8 cellular contexts compared by ENCODE assay signal in the genomic region with DNA sequence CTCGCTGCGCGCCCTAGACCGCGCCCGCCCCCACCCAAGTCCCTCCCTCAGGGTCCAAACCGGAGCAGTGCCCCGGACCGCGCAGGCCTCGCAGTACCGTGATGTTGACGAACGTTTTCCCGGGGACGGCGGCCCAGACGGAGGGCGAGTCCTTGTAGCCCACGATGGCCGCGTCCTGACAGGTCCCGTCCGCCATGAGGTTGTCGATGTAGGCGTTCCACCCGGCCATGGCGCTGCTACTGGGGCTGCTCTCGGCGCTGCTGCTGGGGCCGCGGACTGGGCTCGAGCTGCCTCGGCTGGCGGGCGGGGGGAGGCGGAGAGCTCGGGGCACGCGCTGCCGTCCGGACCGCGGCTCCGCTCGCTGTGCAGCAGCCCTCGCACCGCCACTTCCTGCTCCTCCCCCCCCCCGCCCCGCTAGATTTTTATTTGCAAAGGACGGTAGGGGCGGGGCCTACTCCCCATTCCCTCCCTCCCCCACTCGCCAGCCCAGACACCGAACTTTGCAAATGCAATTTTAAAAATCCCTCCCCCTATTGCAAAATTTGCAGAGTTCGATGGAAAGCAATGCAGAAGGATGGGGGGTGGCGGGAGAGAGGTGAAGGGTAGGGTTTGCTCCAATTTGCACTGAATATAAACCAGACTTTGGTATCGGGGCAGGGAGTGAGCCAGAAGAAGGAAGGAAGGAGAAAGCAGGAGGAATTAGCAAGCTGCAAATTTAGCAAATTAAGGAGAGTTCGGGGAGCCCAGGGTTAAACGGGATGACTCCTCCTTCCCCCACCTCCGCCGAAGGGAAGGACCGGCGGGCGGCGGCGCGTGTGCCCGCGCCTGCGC. TPM values are rescaled to one million over a fixed set of nuclear protein-coding genes. Genes with fewer than 3 reads are reported as not detected.
DNase-seq lines count a peak whose midpoint lies in the region; FAIRE-seq and TF ChIP-seq lines count a peak whose summit lies in the region.

A gene (minus strand): TSS at position 365 of the 831 bp plus-strand sequence. CDS start 136 bp downstream, at position 229.

- DNase-seq in NCI-H2029 (lab: John Stamatoyannopoulos, UW) (peak; percentile 69), NCI-H2029 treated with DMSO at 0.1 percent for 48 hours (lab: John Stamatoyannopoulos, UW) (no peak), HTR-8/SVneo (ENCODE audit: insufficient read length, low spot score) (peak; percentile 88), activated T-cell treated with anti-CD3 and anti-CD28 coated beads for 1 hour (ENCODE audit: low read depth) (peak; percentile 87), endothelial cell of umbilical vein (ENCODE audit: low read depth, low spot score) (peak; percentile 81), midbrain (lab: John Stamatoyannopoulos, UW) (peak; percentile 83)
- DNase-seq in stimulated activated CD8-positive, alpha-beta memory T cell treated with anti-CD3 and anti-CD28 coated beads, Interleukin-15, amount 100 ng/mL, for 4 hours (ENCODE audit: low read depth in 2 of 2): peak; percentile 79

- H2AFZ ChIP-seq in OCI-LY3 (ENCODE audit: low read depth, low read length) (no peak within 1 kb of the TSS), endothelial cell of umbilical vein (ENCODE audit: low read depth, low read length) (peak within 1 kb of the TSS; percentile 51)

- POLR2A ChIA-PET in endothelial cell of umbilical vein (lab: Charles Lee): interaction anchor here (0.6 to 2.3 kb wide), 2 partner anchors 10 to 19 kb away, joined by 4 to 18 read pairs; a partner anchor contains a TSS

- FAIRE-seq in HTR-8/SVneo (lab: Jason Lieb, UNC) (peak; percentile 86), endothelial cell of umbilical vein (lab: Jason Lieb, UNC) (peak; percentile 77)

- TF ChIP-seq POLR2A in endothelial cell of umbilical vein (IDR thresholded peaks at IDR 0.05; ENCODE audit: low read depth, low read length): peak; percentile 95

- H3K27ac ChIP-seq in OCI-LY3 (ENCODE audit: low read length) (peak within 1 kb of the TSS; percentile 100), endothelial cell of umbilical vein (ENCODE audit: insufficient read depth, low read depth, low read length) (peak within 1 kb of the TSS; percentile 90)

- H3K9me1 ChIP-seq in endothelial cell of umbilical vein (replicated peaks; ENCODE audit: control insufficient read depth, extremely low read depth, insufficient read depth, low read length): no peaks in the 10 kb centered on the region

- H3K36me3 ChIP-seq in OCI-LY3 (replicated peaks; ENCODE audit: low read depth, low read length) (peaks cover 40% of the 10 kb centered on the region), endothelial cell of umbilical vein (ENCODE audit: control insufficient read depth in 2 of 2, extremely low read depth in 1 of 2, insufficient read depth in 2 of 2, low read length in 2 of 2) (peaks cover 8 to 19% of the 10 kb centered on the region in 2 experiments)

- H3K4me3 ChIP-seq in OCI-LY3 (ENCODE audit: low read length) (peak within 1 kb of the TSS; percentile 99), endothelial cell of umbilical vein (replicated peaks in 1 of 3; ENCODE audit: insufficient read depth in 1 of 3, low read depth in 1 of 3, low read length in 3 of 3) (peak within 1 kb of the TSS; percentile 83 to 99 (median 95))

- CTCF ChIA-PET in endothelial cell of umbilical vein (lab: Charles Lee): interaction anchor here (0.7 to 2.8 kb wide), 4 partner anchors 17 to 46 kb away, joined by 3 to 12 read pairs (median 3); a partner anchor contains a TSS

- H3K4me2 ChIP-seq in OCI-LY3 (ENCODE audit: low read length) (peak within 1 kb of the TSS; percentile 84), endothelial cell of umbilical vein (ENCODE audit: insufficient read depth, low read length) (peak within 1 kb of the TSS; percentile 88)

- H3K9ac ChIP-seq in OCI-LY3 (ENCODE audit: low read length): peak within 1 kb of the TSS; percentile 100
- peak within 1 kb of the TSS; percentile 76 for H3K9ac ChIP-seq in endothelial cell of umbilical vein (replicated peaks; ENCODE audit: extremely low read depth, insufficient read depth, low read length)

- H3K9me3 ChIP-seq in OCI-LY3 (ENCODE audit: insufficient read depth, low read length) (no peaks in the 10 kb centered on the region), endothelial cell of umbilical vein (replicated peaks; ENCODE audit: control insufficient read depth, insufficient read depth, low read length) (no peaks in the 10 kb centered on the region)

- peaks cover 39% of the 10 kb centered on the region for H3K4me1 ChIP-seq in OCI-LY3 (ENCODE audit: low read length)
- peaks cover 38% of the 10 kb centered on the region for H3K4me1 ChIP-seq in endothelial cell of umbilical vein (ENCODE audit: control insufficient read depth, extremely low read depth, insufficient read depth, low read length)

- H3K79me2 ChIP-seq in OCI-LY3 (ENCODE audit: low read length) (peaks cover 69% of the 10 kb centered on the region), endothelial cell of umbilical vein (ENCODE audit: control insufficient read depth, insufficient read depth, low read length) (peaks cover 49% of the 10 kb centered on the region)

- H4K20me1 ChIP-seq in OCI-LY3 (ENCODE audit: insufficient read depth, low read length) (peaks cover 30% of the 10 kb centered on the region), endothelial cell of umbilical vein (replicated peaks; ENCODE audit: control insufficient read depth, extremely low read depth, insufficient read depth, low read length) (no peaks in the 10 kb centered on the region)

- intact Hi-C loops in endothelial cell of umbilical vein (cut with micrococcal nuclease): loop anchor here (1.0 to 2.0 kb wide), 3 partner anchors 8 to 40 kb away; a partner anchor contains a TSS

- BruUV-seq in endothelial cell of umbilical vein (replicated peaks; lab: Mats Ljungman, UMichigan): no TSS peak

- TF ChIP-seq CTCF in OCI-LY3 (IDR thresholded peaks at IDR 0.05; ENCODE audit: low read depth, low read length) (no peak), endothelial cell of umbilical vein (IDR thresholded peaks at IDR 0.05; ENCODE audit: extremely low read depth in 1 of 2, insufficient read depth in 1 of 2, low read depth in 1 of 2, low read length in 2 of 2) (no peak)

- H3K27me3 ChIP-seq in OCI-LY3 (ENCODE audit: low read depth, low read length): no peaks in the 10 kb centered on the region
- H3K27me3 ChIP-seq in endothelial cell of umbilical vein (ENCODE audit: control insufficient read depth in 2 of 2, insufficient read depth in 2 of 2, low read length in 2 of 2): no peaks in the 10 kb centered on the region

- dilution Hi-C loops in endothelial cell of umbilical vein (cut with MboI; ENCODE audit: extremely low pct_ligation_motif_present, low sequenced_read_pairs): no loop called here

TF ChIP-seq in endothelial cell of umbilical vein, 7 proteins besides CTCF, POLR2A, EP300 and RAD21:
- TF ChIP-seq JUN (IDR thresholded peaks at IDR 0.05; ENCODE audit: borderline replicate concordance, insufficient read depth, insufficient read length, low read depth) (no peak), FOS (IDR thresholded peaks at IDR 0.05; ENCODE audit: borderline replicate concordance, insufficient read depth, low read length) (no peak), MYC (IDR thresholded peaks at IDR 0.05; ENCODE audit: low read depth, low read length) (no peak), EZH2 (IDR thresholded peaks at IDR 0.05; ENCODE audit: borderline replicate concordance, low read depth, low read length, severe bottlenecking) (no peak), GATA2 (IDR thresholded peaks at IDR 0.05; ENCODE audit: insufficient read depth, insufficient read length, low read depth, low read length) (no peak), POLR2AphosphoS5 (IDR thresholded peaks at IDR 0.05; ENCODE audit: insufficient read depth, low read depth, low read length) (peak; percentile 97)
- TF ChIP-seq, protein P1, sequence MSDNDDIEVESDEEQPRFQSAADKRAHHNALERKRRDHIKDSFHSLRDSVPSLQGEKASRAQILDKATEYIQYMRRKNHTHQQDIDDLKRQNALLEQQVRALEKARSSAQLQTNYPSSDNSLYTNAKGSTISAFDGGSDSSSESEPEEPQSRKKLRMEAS (IDR thresholded peaks at IDR 0.05; ENCODE audit: insufficient read depth, insufficient read length): no peak

RNA-seq across cellular contexts. Expression of the gene that starts here (rescaled TPM):
- 1,167 and 1,191 TPM in 2 replicates for total RNA-seq in endothelial cell of umbilical vein
- 1,577 and 1,770 TPM in 2 replicates for polyA plus RNA-seq in endothelial cell of umbilical vein
- polyA plus RNA-seq in endothelial cell of umbilical vein (2011; cell fraction: cytosol; rRNA removed): 1,411 and 1,601 TPM in 2 replicates
- 507 and 521 TPM in 2 replicates for polyA plus RNA-seq in endothelial cell of umbilical vein (2011; cell fraction: nucleus; rRNA removed)
- polyA plus RNA-seq in endothelial cell of umbilical vein (2012): 1,624 and 1,668 TPM in 2 replicates
- 559 and 621 TPM in 2 replicates for polyA minus RNA-seq in endothelial cell of umbilical vein
- 1,189 TPM for polyA minus RNA-seq in endothelial cell of umbilical vein (2011; cell fraction: cytosol; rRNA and poly(A)+ RNA removed)
- polyA minus RNA-seq in endothelial cell of umbilical vein (2011; cell fraction: nucleus; rRNA and poly(A)+ RNA removed): 141 and 191 TPM in 2 replicates
